In genomic region chr15:59764775-59765174, GRCh38 we compare ENCODE assay signal across 22 cellular contexts.
DNase-seq lines count a peak whose midpoint lies in the region; ATAC-seq and TF ChIP-seq lines count a peak whose summit lies in the region.
"Had no signal": no experiment of that assay in that cellular context is flagged by ENCODE, and none has a peak within 500 bp of the region (broad histone marks: within the 10 kb centered on the region; RNA-seq: fewer than 3 reads in every experiment).

No MANE protein-coding gene starts in this region.

- H3K9me3 ChIP-seq in DOHH2 (ENCODE audit: control insufficient read depth, insufficient read depth, low read length): no peaks in the 10 kb centered on the region
- no peaks in the 10 kb centered on the region for H3K9me3 ChIP-seq in SJCRH30 (replicated peaks)
- H3K9me3 ChIP-seq: left ventricle myocardium inferior had no signal

- H3F3A ChIP-seq in DOHH2 (ENCODE audit: control insufficient read depth, insufficient read depth): no peaks in the 10 kb centered on the region

- H3K4me3 ChIP-seq in DOHH2 (ENCODE audit: low read length) (no peak overlapping the region), SJCRH30 (no peak overlapping the region)
- H3K4me3 ChIP-seq: coronary artery, left ventricle myocardium inferior had no signal

- H3K27ac ChIP-seq in DOHH2 (ENCODE audit: low read depth, low read length) (no peak overlapping the region), SJCRH30 (no peak overlapping the region)
- H3K27ac ChIP-seq: coronary artery, left ventricle myocardium inferior had no signal

- H3K9me2 ChIP-seq in DOHH2 (replicated peaks; ENCODE audit: control insufficient read depth, low read length): no peaks in the 10 kb centered on the region

- H3K4me1 Mint-ChIP-seq in HFFc6 (ENCODE audit: low read depth): no peaks in the 10 kb centered on the region
- H3K4me1 Mint-ChIP-seq: activated B cell treated with CpG ODN at 0.5 μM for 24 hours had no signal

- ATAC-seq in left lobe of liver: peak; percentile 48
- ATAC-seq: activated CD8-positive, alpha-beta T cell treated with anti-CD3 and anti-CD28 coated beads for 36 hours; activated naive CD4-positive, alpha-beta T cell treated with anti-CD3 and anti-CD28 coated beads, Interleukin-2, amount 50 U/mL, for 72 hours; activated T-cell treated with anti-CD3 and anti-CD28 coated beads, Interleukin-2, amount 50 U/mL, for 4 hours; right cardiac atrium had no signal

- no peaks in the 10 kb centered on the region for H3K9me3 Mint-ChIP-seq in HFFc6
- H3K9me3 Mint-ChIP-seq: activated B cell treated with CpG ODN at 0.5 μM for 24 hours; activated CD8-positive, alpha-beta T cell treated with anti-CD3 and anti-CD28 coated beads for 36 hours; activated naive CD4-positive, alpha-beta T cell treated with anti-CD3 and anti-CD28 coated beads, Interleukin-2, amount 50 U/mL, for 72 hours; activated T-cell treated with anti-CD3 and anti-CD28 coated beads, Interleukin-2, amount 50 U/mL, for 4 hours; CD4-positive, alpha-beta memory T cell; type B pancreatic cell had no signal

- H3K27me3 ChIP-seq in DOHH2 (ENCODE audit: control insufficient read depth, low read length) (peaks cover 6% of the 10 kb centered on the region), SJCRH30 (no peaks in the 10 kb centered on the region)

- H3K4me3 Mint-ChIP-seq in HFFc6: no peak overlapping the region
- H3K4me3 Mint-ChIP-seq: activated B cell treated with CpG ODN at 0.5 μM for 24 hours; activated CD8-positive, alpha-beta T cell treated with anti-CD3 and anti-CD28 coated beads for 36 hours; activated T-cell treated with anti-CD3 and anti-CD28 coated beads, Interleukin-2, amount 50 U/mL, for 4 hours; CD4-positive, alpha-beta memory T cell; type B pancreatic cell had no signal

- H3K36me3 ChIP-seq in DOHH2 (ENCODE audit: control insufficient read depth, low read length) (no peaks in the 10 kb centered on the region), SJCRH30 (no peaks in the 10 kb centered on the region)
- H3K36me3 ChIP-seq: left ventricle myocardium inferior had no signal

- no peaks in the 10 kb centered on the region for H3K36me3 Mint-ChIP-seq in HFFc6 (ENCODE audit: low read depth)
- H3K36me3 Mint-ChIP-seq: activated naive CD4-positive, alpha-beta T cell treated with anti-CD3 and anti-CD28 coated beads, Interleukin-2, amount 50 U/mL, for 72 hours; CD4-positive, alpha-beta memory T cell; type B pancreatic cell had no signal

- H3K79me2 ChIP-seq in DOHH2 (ENCODE audit: control insufficient read depth, low read length): no peaks in the 10 kb centered on the region

- H3K4me1 ChIP-seq in DOHH2 (ENCODE audit: control insufficient read depth, low read length) (no peaks in the 10 kb centered on the region), SJCRH30 (no peaks in the 10 kb centered on the region)
- H3K4me1 ChIP-seq: left ventricle myocardium inferior had no signal

- DNase-seq in HFFc6 (no peak), SK-MEL-5 (ENCODE audit: low read depth, low spot score) (peak; percentile 33), left lobe of liver (ENCODE audit: low spot score) (no peak), AML-193 (lab: John Stamatoyannopoulos, UW) (no peak), SJCRH30 (no peak), NCI-H226 (no peak), epidermal melanocyte (ENCODE audit: insufficient read length, low spot score) (no peak)
- DNase-seq: activated B cell treated with CpG ODN at 0.5 μM for 24 hours; activated CD8-positive, alpha-beta T cell treated with anti-CD3 and anti-CD28 coated beads for 36 hours; activated T-cell treated with anti-CD3 and anti-CD28 coated beads, Interleukin-2, amount 50 U/mL, for 4 hours; CD4-positive, alpha-beta memory T cell; DND-41; left ventricle myocardium inferior; NCI-H1436; NCI-H2171 treated with DMSO at 0.1 percent for 48 hours; right cardiac atrium; SHP77; stimulated activated naive CD4-positive, alpha-beta T cell had no signal

- H3K4me2 ChIP-seq in DOHH2 (ENCODE audit: low read length): no peak overlapping the region

- H3K27ac Mint-ChIP-seq in HFFc6: no peak overlapping the region
- H3K27ac Mint-ChIP-seq: activated B cell treated with CpG ODN at 0.5 μM for 24 hours; activated CD8-positive, alpha-beta T cell treated with anti-CD3 and anti-CD28 coated beads for 36 hours; activated naive CD4-positive, alpha-beta T cell treated with anti-CD3 and anti-CD28 coated beads, Interleukin-2, amount 50 U/mL, for 72 hours; CD4-positive, alpha-beta memory T cell; type B pancreatic cell had no signal

- H4K20me1 ChIP-seq in DOHH2 (ENCODE audit: control insufficient read depth, insufficient read depth, low read depth, low read length): no peaks in the 10 kb centered on the region

- H3K27me3 Mint-ChIP-seq in HFFc6 (ENCODE audit: insufficient read depth): peaks cover 2% of the 10 kb centered on the region; the same call in 1 of the 2 replicates
- H3K27me3 Mint-ChIP-seq: activated CD8-positive, alpha-beta T cell treated with anti-CD3 and anti-CD28 coated beads for 36 hours had no signal

- TF ChIP-seq CTCF in DOHH2 (IDR thresholded peaks at IDR 0.05; ENCODE audit: low read depth, low read length, poor library complexity, severe bottlenecking): peak; percentile 13
- 0 out of 2 replicates have a peak, but pooled peaks have one; percentile 15 for TF ChIP-seq CTCF in HFFc6 (IDR thresholded peaks at IDR 0.05)

- in situ Hi-C loops in SK-MEL-5 (cut with HindIII; ENCODE audit: low pct_unique_long_range_greater_than_20kb, low sequenced_read_pairs): no loop called here
